15 cellular contexts compared by ENCODE assay signal in the genomic region with DNA sequence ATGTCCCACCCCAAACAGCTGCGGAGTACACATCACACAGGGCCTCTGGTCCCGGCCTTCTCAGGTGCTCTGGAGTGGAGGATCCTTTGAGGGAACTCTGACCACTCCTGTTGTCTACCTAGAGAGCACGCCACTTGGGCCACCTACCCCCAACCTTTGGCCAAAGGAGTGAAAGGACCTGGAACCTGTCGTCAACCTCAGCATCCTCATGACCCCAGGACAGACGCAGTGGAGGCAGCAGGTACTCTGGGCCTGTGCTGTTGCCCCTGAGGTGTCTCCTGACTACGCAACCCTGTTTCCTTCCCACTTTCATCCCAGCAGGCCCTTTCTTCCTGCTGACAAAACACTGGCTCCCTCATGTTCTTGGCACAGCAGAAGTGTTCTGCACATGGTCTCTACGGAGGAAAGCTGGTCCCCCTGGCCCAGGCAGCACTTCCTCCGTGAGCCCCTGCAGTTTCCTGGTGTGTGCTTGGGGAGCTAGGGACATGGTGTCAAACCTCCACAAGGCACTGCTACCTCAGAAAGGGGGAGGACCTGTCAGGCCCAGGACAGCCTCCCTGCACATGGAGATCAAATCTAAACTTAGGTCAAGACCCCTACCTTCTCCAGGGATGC. TPM values are rescaled to one million over a fixed set of nuclear protein-coding genes. Genes with fewer than 3 reads are reported as not detected.
A peak's percentile ranks its signal among the peaks of the same experiment; 100 is the strongest.
DNase-seq lines count a peak whose midpoint lies in the region; ATAC-seq, FAIRE-seq and TF ChIP-seq lines count a peak whose summit lies in the region.
"Had no signal": no experiment of that assay in that cellular context is flagged by ENCODE, and none has a peak within 500 bp of the region (broad histone marks: within the 10 kb centered on the region; RNA-seq: fewer than 3 reads in every experiment).

No MANE protein-coding gene starts in this region.

- no peak overlapping the region for H3K4me2 ChIP-seq in GM12878 (ENCODE audit: control insufficient read depth, insufficient read depth)
- H3K4me2 ChIP-seq: hepatocyte, smooth muscle cell had no signal

- H3K9me3 ChIP-seq in HEK293 (ENCODE audit: control insufficient read depth, insufficient read depth, low read depth, low read length) (no peaks in the 10 kb centered on the region), GM12878 (replicated peaks; ENCODE audit: control insufficient read depth, insufficient read depth, low read length) (no peaks in the 10 kb centered on the region)
- H3K9me3 ChIP-seq: colonic mucosa, esophagus squamous epithelium had no signal

- DNase-seq in activated CD4-positive, alpha-beta T cell treated with anti-CD3 and anti-CD28 coated beads, Interleukin-2, amount 10 ng/mL, durations not matched to agents 7 days and 5 days: no peak
- DNase-seq in activated CD4-positive, alpha-beta T cell treated with anti-CD3 and anti-CD28 coated beads, Interleukin-2, amount 50 U/mL, for 1 hour: no peak
- DNase-seq in GM12878 (ENCODE audit: low read depth, low spot score): no peak
- DNase-seq: activated CD4-positive, alpha-beta T cell treated with anti-CD3 and anti-CD28 coated beads, Interleukin-2, amount 50 U/mL, for 48 hours; colonic mucosa; esophagus squamous epithelium; NCI-H1417 treated with DMSO at 0.1 percent for 48 hours had no signal

- no peaks in the 10 kb centered on the region for H3K79me2 ChIP-seq in GM12878 (ENCODE audit: control insufficient read depth, insufficient read depth, low read length)
- H3K79me2 ChIP-seq: hepatocyte had no signal

- no peaks in the 10 kb centered on the region for H3K4me1 Mint-ChIP-seq in activated CD4-positive, alpha-beta T cell treated with anti-CD3 and anti-CD28 coated beads, Interleukin-2, amount 10 ng/mL, durations not matched to agents 7 days and 5 days
- H3K4me1 Mint-ChIP-seq in nephron: no peaks in the 10 kb centered on the region

- TF ChIP-seq POLR2A in GM12878 (IDR thresholded peaks at IDR 0.05; ENCODE audit: low read depth, low read length): peak; percentile 43

- H3K27me3 ChIP-seq in GM12878 (replicated peaks in 1 of 2; ENCODE audit: control insufficient read depth in 2 of 2, insufficient read depth in 2 of 2, low read length in 1 of 2): no peaks in the 10 kb centered on the region
- H3K27me3 ChIP-seq: colonic mucosa, esophagus squamous epithelium, hepatocyte had no signal

- in situ Hi-C loops in GM12878 (cut with MboI): no loop called here

- peaks cover 22% of the 10 kb centered on the region for H3K36me3 Mint-ChIP-seq in activated CD4-positive, alpha-beta T cell treated with anti-CD3 and anti-CD28 coated beads, Interleukin-2, amount 10 ng/mL, durations not matched to agents 7 days and 5 days (ENCODE audit: low read depth)
- peaks cover 53% of the 10 kb centered on the region for H3K36me3 Mint-ChIP-seq in nephron (ENCODE audit: low read depth)

- H4K20me1 ChIP-seq in GM12878 (ENCODE audit: control insufficient read depth, insufficient read depth): no peaks in the 10 kb centered on the region

- H3K27ac Mint-ChIP-seq in activated CD4-positive, alpha-beta T cell treated with anti-CD3 and anti-CD28 coated beads, Interleukin-2, amount 10 ng/mL, durations not matched to agents 7 days and 5 days: peak overlapping the region; percentile 80
- peak overlapping the region; percentile 30 to 45 (median 32) for H3K27ac Mint-ChIP-seq in nephron
- H3K27ac Mint-ChIP-seq: T-helper 1 cell treated with Interleukin-12 subunit alpha and Interleukin-12 subunit beta and Interleukin-4 antibody, amounts not matched to agents 30 μg/mL and 1 μg/mL, for 36 hours had no signal

- WGBS in GM12878 (ENCODE audit: insufficient coverage, insufficient replicate concordance, low lambda C conversion rate, missing lambda C conversion rate): 93% methylated on average over 8 of the region's 8 CpGs

- no peak; the same call in 2 of the 3 replicates for ATAC-seq in GM12878
- ATAC-seq in HG03045 (IDR thresholded peaks at IDR 0.05; ENCODE audit: unreplicated experiment): no peak
- ATAC-seq in HG03175 (IDR thresholded peaks at IDR 0.05; ENCODE audit: unreplicated experiment): no peak
- ATAC-seq in HG03457 (IDR thresholded peaks at IDR 0.05; ENCODE audit: unreplicated experiment): no peak

- H3K9me3 Mint-ChIP-seq in activated CD4-positive, alpha-beta T cell treated with anti-CD3 and anti-CD28 coated beads, Interleukin-2, amount 10 ng/mL, durations not matched to agents 7 days and 5 days: no peaks in the 10 kb centered on the region
- no peaks in the 10 kb centered on the region for H3K9me3 Mint-ChIP-seq in nephron
- H3K9me3 Mint-ChIP-seq: T-helper 1 cell treated with Interleukin-12 subunit alpha and Interleukin-12 subunit beta and Interleukin-4 antibody, amounts not matched to agents 30 μg/mL and 1 μg/mL, for 36 hours had no signal

- FAIRE-seq in GM12878 (lab: Jason Lieb, UNC): no peak

- no TSS peak for BruUV-seq in GM12878 (replicated peaks; lab: Mats Ljungman, UMichigan)

- H3K36me3 ChIP-seq in HEK293 (ENCODE audit: control insufficient read depth in 2 of 2, insufficient read depth in 1 of 2, low read length in 2 of 2) (peaks cover 0 to 94% of the 10 kb centered on the region in 2 experiments; a peak in 1 of 3 replicates), GM12878 (ENCODE audit: control insufficient read depth in 2 of 2, insufficient read depth in 2 of 2, low read length in 1 of 2) (peaks cover 9 to 50% of the 10 kb centered on the region in 2 experiments)

- H3K27ac ChIP-seq in HEK293 (ENCODE audit: extremely low read depth, low read depth, low read length): no peak overlapping the region
- no peak overlapping the region for H3K27ac ChIP-seq in GM12878 (ENCODE audit: control insufficient read depth, insufficient read depth)
- H3K27ac ChIP-seq: colonic mucosa, esophagus squamous epithelium, hepatocyte had no signal

- TF ChIP-seq CTCF in HEK293 (tag by site-specific recombination; IDR thresholded peaks at IDR 0.05): no peak
- no peak for TF ChIP-seq CTCF in GM12878 (IDR thresholded peaks at IDR 0.05 in 2 of 3, conservative IDR thresholded peaks at IDR 0.05 in 1 of 3; ENCODE audit: control insufficient read depth in 2 of 3, extremely low read depth in 1 of 3, insufficient read depth in 1 of 3, low read depth in 3 of 3, low read length in 3 of 3)
- TF ChIP-seq CTCF in nephron (IDR thresholded peaks at IDR 0.05; ENCODE audit: unreplicated experiment in 3 of 3): no peak

- no peak overlapping the region for H2AFZ ChIP-seq in GM12878 (ENCODE audit: control insufficient read depth, low read depth, low read length)
- H2AFZ ChIP-seq: hepatocyte had no signal

- H3K4me1 ChIP-seq in HEK293 (ENCODE audit: control insufficient read depth, insufficient read depth, low read length) (no peaks in the 10 kb centered on the region), GM12878 (ENCODE audit: control insufficient read depth, insufficient read depth, low read length) (no peaks in the 10 kb centered on the region)
- H3K4me1 ChIP-seq: colonic mucosa, esophagus squamous epithelium had no signal

- SMC1A ChIA-PET in GM12878 (lab: Charles Lee; ENCODE audit: uncharacterized antibody, unreplicated experiment): no interaction called here

- POLR2A ChIA-PET in activated CD4-positive, alpha-beta T cell treated with anti-CD3 and anti-CD28 coated beads, Interleukin-2, amount 10 ng/mL, durations not matched to agents 7 days and 5 days (lab: Charles Lee): no interaction called here
- POLR2A ChIA-PET in HEK293 (lab: Yijun Ruan, JAX): interaction anchor here (0.6 kb wide), 1 partner anchor 86 kb away, joined by 6 read pairs; no protein-coding TSS in a partner anchor
- POLR2A ChIA-PET in GM12878 (lab: Charles Lee): no interaction called here

- no peak overlapping the region for H3K4me3 Mint-ChIP-seq in activated CD4-positive, alpha-beta T cell treated with anti-CD3 and anti-CD28 coated beads, Interleukin-2, amount 10 ng/mL, durations not matched to agents 7 days and 5 days
- no peak overlapping the region for H3K4me3 Mint-ChIP-seq in nephron
- H3K4me3 Mint-ChIP-seq: T-helper 1 cell treated with Interleukin-12 subunit alpha and Interleukin-12 subunit beta and Interleukin-4 antibody, amounts not matched to agents 30 μg/mL and 1 μg/mL, for 36 hours had no signal

- CTCF ChIA-PET in activated CD4-positive, alpha-beta T cell treated with anti-CD3 and anti-CD28 coated beads, Interleukin-2, amount 10 ng/mL, durations not matched to agents 7 days and 5 days (lab: Charles Lee): interaction anchor here (1.7 kb wide), 1 partner anchor 13 kb away, joined by 3 read pairs; no protein-coding TSS in a partner anchor
- CTCF ChIA-PET in HEK293 (lab: Yijun Ruan, JAX): interaction anchor here (0.9 kb wide), 1 partner anchor 139 kb away, joined by 3 read pairs; no protein-coding TSS in a partner anchor
- CTCF ChIA-PET in GM12878 (lab: Yijun Ruan, JAX): interaction anchor here (1.4 to 2.2 kb wide), 2 partner anchors 13 to 301 kb away, joined by 3 to 6 read pairs; no protein-coding TSS in a partner anchor

- RAD21 ChIA-PET in GM12878 (lab: Charles Lee; ENCODE audit: unreplicated experiment): no interaction called here

- intact Hi-C loops in GM12878 (cut with micrococcal nuclease; ENCODE audit: unreplicated experiment): no loop called here

- no peaks in the 10 kb centered on the region for H3K27me3 Mint-ChIP-seq in activated CD4-positive, alpha-beta T cell treated with anti-CD3 and anti-CD28 coated beads, Interleukin-2, amount 10 ng/mL, durations not matched to agents 7 days and 5 days
- no peaks in the 10 kb centered on the region for H3K27me3 Mint-ChIP-seq in nephron (ENCODE audit: low read depth)

- no peak for TF ChIP-seq RAD21 in GM12878 (IDR thresholded peaks at IDR 0.05; ENCODE audit: insufficient read depth, low read depth, low read length)

- H3K4me3 ChIP-seq in HEK293 (ENCODE audit: low read depth, low read length) (no peak overlapping the region), GM12878 (no peak overlapping the region)
- H3K4me3 ChIP-seq: colonic mucosa, esophagus squamous epithelium, hepatocyte, smooth muscle cell had no signal

- H3K9ac ChIP-seq in GM12878 (ENCODE audit: control insufficient read depth, insufficient read depth, low read length): no peak overlapping the region

- no peak for TF ChIP-seq EP300 in GM12878 (IDR thresholded peaks at IDR 0.05; ENCODE audit: borderline replicate concordance in 1 of 2, control insufficient read depth in 1 of 2, low read depth in 2 of 2, low read length in 2 of 2)

RNA-seq across cellular contexts. Expression of a gene that starts 48.0 kb away (rescaled TPM):
- total RNA-seq in activated CD4-positive, alpha-beta T cell treated with anti-CD3 and anti-CD28 coated beads, Interleukin-2, amount 10 ng/mL, durations not matched to agents 7 days and 5 days: 10 to 100 TPM; 73.2 to 77.8 TPM
- total RNA-seq in GM12878 (2013; cell fraction: nucleolus; rRNA removed): 116 and 118 TPM in 2 replicates
- total RNA-seq in GM12878 (2014; rRNA removed) (69.8 and 72.9 TPM in 2 replicates), GM12878 (2014; rRNA removed; fragmentation: Illumina TruSeq; extraction: Trizol) (33.9 and 37.5 TPM in 2 replicates), GM12878 (2021) (71.8 and 75.3 TPM in 2 replicates)
- polyA plus RNA-seq in GM12878 (2011; ENCODE audit: low read depth): 10.4 TPM
- polyA plus RNA-seq in GM12878 (2011; rRNA removed) (20.1 and 34.5 TPM in 2 replicates), GM12878 (2014; fragmentation: Illumina TruSeq; extraction: Trizol) (15.0 and 33.6 TPM in 2 replicates), GM12878 (2014; fragmentation: Nextera tagmentation; extraction: Ambion mirVana) (10 to 100 TPM in 1 of 2 experiments, 1 to 10 TPM in 1; 9.5 to 12.6 TPM), GM12878 (2014; rRNA removed) (58.1 and 64.0 TPM in 2 replicates), GM12878 (2016; fragmentation: Nextera tagmentation; extraction: Ambion mirVana) (10 to 100 TPM; 67.9 to 70.4 TPM)
- 52.4 and 67.8 TPM in 2 replicates for polyA plus RNA-seq in GM12878 (2011; cell fraction: cytosol; rRNA removed)
- polyA plus RNA-seq in GM12878 (2011; cell fraction: nucleus; rRNA removed): 192 and 236 TPM in 2 replicates
- 27.5 and 27.7 TPM in 2 replicates for polyA plus RNA-seq in GM12878 (2012)
- 52.1 and 83.2 TPM in 2 replicates for polyA minus RNA-seq in GM12878 (2011; rRNA and poly(A)+ RNA removed)
- 32.6 and 34.2 TPM in 2 replicates for polyA minus RNA-seq in GM12878 (2011; cell fraction: cytosol; rRNA and poly(A)+ RNA removed)
- 54.8 and 95.0 TPM in 2 replicates for polyA minus RNA-seq in GM12878 (2011; cell fraction: nucleus; rRNA and poly(A)+ RNA removed)
